Comparison of ENCODE assay signal across 1 cellular context in genomic region chr11:62678770-62679696, GRCh38.
TF ChIP-seq lines count a peak whose summit lies in the region.

TSS of gene UBXN1 (minus strand) at chr11:62679073. CDS start at chr11:62678923, 150 bp downstream.

TF ChIP-seq in HepG2, 621 proteins besides CTCF, POLR2A, EP300 and RAD21 (continued from another document and continues in another):
- peak; percentile 65; the same call in 1 of the 2 replicates for TF ChIP-seq POGZ (CRISPR knock-in tag; IDR thresholded peaks at IDR 0.05)
- no peak for TF ChIP-seq HNRNPK (IDR thresholded peaks at IDR 0.05; ENCODE audit: low read depth, low read length, poor library complexity, severe bottlenecking)
- TF ChIP-seq, protein P1, sequence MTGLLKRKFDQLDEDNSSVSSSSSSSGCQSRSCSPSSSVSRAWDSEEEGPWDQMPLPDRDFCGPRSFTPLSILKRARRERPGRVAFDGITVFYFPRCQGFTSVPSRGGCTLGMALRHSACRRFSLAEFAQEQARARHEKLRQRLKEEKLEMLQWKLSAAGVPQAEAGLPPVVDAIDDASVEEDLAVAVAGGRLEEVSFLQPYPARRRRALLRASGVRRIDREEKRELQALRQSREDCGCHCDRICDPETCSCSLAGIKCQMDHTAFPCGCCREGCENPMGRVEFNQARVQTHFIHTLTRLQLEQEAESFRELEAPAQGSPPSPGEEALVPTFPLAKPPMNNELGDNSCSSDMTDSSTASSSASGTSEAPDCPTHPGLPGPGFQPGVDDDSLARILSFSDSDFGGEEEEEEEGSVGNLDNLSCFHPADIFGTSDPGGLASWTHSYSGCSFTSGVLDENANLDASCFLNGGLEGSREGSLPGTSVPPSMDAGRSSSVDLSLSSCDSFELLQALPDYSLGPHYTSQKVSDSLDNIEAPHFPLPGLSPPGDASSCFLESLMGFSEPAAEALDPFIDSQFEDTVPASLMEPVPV (CRISPR knock-in tag; IDR thresholded peaks at IDR 0.05) = peak; percentile 40; the same call in 1 of the 2 replicates
- peak; percentile 22; the same call in 1 of the 2 replicates for TF ChIP-seq SP5 (CRISPR knock-in tag; IDR thresholded peaks at IDR 0.05; ENCODE audit: borderline replicate concordance, low read depth)
- peak; percentile 43; the same call in 1 of the 2 replicates for TF ChIP-seq NFYB (CRISPR knock-in tag; IDR thresholded peaks at IDR 0.05)
- peak; percentile 40; the same call in 1 of the 2 replicates for TF ChIP-seq ZBED4 (CRISPR knock-in tag; IDR thresholded peaks at IDR 0.05; ENCODE audit: borderline replicate concordance)
- TF ChIP-seq ZNF816 (CRISPR knock-in tag; IDR thresholded peaks at IDR 0.05; ENCODE audit: borderline replicate concordance) = no peak; the same call in 1 of the 2 replicates
- peak; percentile 60; the same call in 1 of the 2 replicates for TF ChIP-seq ZSCAN9 (CRISPR knock-in tag; IDR thresholded peaks at IDR 0.05; ENCODE audit: borderline replicate concordance)
- TF ChIP-seq SRSF4 (IDR thresholded peaks at IDR 0.05; ENCODE audit: low read depth, low read length, poor library complexity, severe bottlenecking) = no peak
- TF ChIP-seq, protein P2, sequence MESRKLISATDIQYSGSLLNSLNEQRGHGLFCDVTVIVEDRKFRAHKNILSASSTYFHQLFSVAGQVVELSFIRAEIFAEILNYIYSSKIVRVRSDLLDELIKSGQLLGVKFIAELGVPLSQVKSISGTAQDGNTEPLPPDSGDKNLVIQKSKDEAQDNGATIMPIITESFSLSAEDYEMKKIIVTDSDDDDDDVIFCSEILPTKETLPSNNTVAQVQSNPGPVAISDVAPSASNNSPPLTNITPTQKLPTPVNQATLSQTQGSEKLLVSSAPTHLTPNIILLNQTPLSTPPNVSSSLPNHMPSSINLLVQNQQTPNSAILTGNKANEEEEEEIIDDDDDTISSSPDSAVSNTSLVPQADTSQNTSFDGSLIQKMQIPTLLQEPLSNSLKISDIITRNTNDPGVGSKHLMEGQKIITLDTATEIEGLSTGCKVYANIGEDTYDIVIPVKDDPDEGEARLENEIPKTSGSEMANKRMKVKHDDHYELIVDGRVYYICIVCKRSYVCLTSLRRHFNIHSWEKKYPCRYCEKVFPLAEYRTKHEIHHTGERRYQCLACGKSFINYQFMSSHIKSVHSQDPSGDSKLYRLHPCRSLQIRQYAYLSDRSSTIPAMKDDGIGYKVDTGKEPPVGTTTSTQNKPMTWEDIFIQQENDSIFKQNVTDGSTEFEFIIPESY (CRISPR knock-in tag; IDR thresholded peaks at IDR 0.05) = peak; percentile 9; the same call in 1 of the 2 replicates
- peak; percentile 96 for TF ChIP-seq KDM5A (IDR thresholded peaks at IDR 0.05; ENCODE audit: borderline replicate concordance, low read length)
- no peak for TF ChIP-seq ISX (CRISPR knock-in tag; conservative IDR thresholded peaks at IDR 0.05)
- TF ChIP-seq, protein P3, sequence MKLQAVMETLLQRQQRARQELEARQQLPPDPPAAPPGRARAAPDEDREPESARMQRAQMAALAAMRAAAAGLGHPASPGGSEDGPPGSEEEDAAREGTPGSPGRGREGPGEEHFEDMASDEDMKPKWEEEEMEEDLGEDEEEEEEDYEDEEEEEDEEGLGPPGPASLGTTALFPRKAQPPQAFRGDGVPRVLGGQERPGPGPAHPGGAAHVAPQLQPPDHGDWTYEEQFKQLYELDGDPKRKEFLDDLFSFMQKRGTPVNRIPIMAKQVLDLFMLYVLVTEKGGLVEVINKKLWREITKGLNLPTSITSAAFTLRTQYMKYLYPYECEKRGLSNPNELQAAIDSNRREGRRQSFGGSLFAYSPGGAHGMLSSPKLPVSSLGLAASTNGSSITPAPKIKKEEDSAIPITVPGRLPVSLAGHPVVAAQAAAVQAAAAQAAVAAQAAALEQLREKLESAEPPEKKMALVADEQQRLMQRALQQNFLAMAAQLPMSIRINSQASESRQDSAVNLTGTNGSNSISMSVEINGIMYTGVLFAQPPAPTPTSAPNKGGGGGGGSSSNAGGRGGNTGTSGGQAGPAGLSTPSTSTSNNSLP (IDR thresholded peaks at IDR 0.05; ENCODE audit: low read depth, low read length) = no peak
- no peak for TF ChIP-seq ZNF234 (CRISPR knock-in tag; conservative IDR thresholded peaks at IDR 0.05)
- no peak for TF ChIP-seq ZNF800 (CRISPR knock-in tag; IDR thresholded peaks at IDR 0.05)
- no peak for TF ChIP-seq ARNT (IDR thresholded peaks at IDR 0.05)
- no peak for TF ChIP-seq ZNF629 (CRISPR knock-in tag; conservative IDR thresholded peaks at IDR 0.05)
- peak; percentile 75 for TF ChIP-seq JARID2 (CRISPR knock-in tag; IDR thresholded peaks at IDR 0.05; ENCODE audit: insufficient replicate concordance)
- TF ChIP-seq HIVEP1 (CRISPR knock-in tag; IDR thresholded peaks at IDR 0.05) = peak; percentile 90
- no peak for TF ChIP-seq GTF2F1 (IDR thresholded peaks at IDR 0.05; ENCODE audit: low read length)
- no peak for TF ChIP-seq HNRNPUL1 (IDR thresholded peaks at IDR 0.05; ENCODE audit: low read depth, low read length)
- no peak for TF ChIP-seq RNF219 (CRISPR knock-in tag; IDR thresholded peaks at IDR 0.05)
- TF ChIP-seq, protein P4, sequence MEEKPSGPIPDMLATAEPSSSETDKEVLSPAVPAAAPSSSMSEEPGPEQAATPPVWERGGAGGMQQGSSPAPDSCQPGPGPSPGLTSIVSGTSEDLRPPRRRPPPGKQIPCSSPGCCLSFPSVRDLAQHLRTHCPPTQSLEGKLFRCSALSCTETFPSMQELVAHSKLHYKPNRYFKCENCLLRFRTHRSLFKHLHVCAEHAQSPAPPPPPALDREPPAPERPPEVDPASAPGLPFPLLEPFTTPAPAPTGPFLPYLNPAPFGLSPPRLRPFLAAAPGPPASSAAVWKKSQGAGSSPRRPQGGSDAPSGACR (CRISPR knock-in tag; IDR thresholded peaks at IDR 0.05) = peak; percentile 71
- peak; percentile 90 for TF ChIP-seq GABPA (IDR thresholded peaks at IDR 0.05; ENCODE audit: low read depth, low read length)
- peak; percentile 97 for TF ChIP-seq GABPA (CRISPR knock-in tag; IDR thresholded peaks at IDR 0.05; ENCODE audit: low read depth)
- TF ChIP-seq CCAR2 (optimal IDR thresholded peaks at IDR 0.05; ENCODE audit: low read depth, low read length) = peak; percentile 36
- TF ChIP-seq ZNF33A (CRISPR knock-in tag; IDR thresholded peaks at IDR 0.05; ENCODE audit: borderline replicate concordance) = no peak
- peak; percentile 86 for TF ChIP-seq SALL1 (CRISPR knock-in tag; IDR thresholded peaks at IDR 0.05)
- no peak for TF ChIP-seq ZNF138 (CRISPR knock-in tag; IDR thresholded peaks at IDR 0.05; ENCODE audit: low read depth)
- no peak for TF ChIP-seq SP4 (CRISPR knock-in tag; IDR thresholded peaks at IDR 0.05)
- no peak for TF ChIP-seq SP140L (CRISPR knock-in tag; IDR thresholded peaks at IDR 0.05; ENCODE audit: borderline replicate concordance)
- TF ChIP-seq CREBL2 (CRISPR knock-in tag; IDR thresholded peaks at IDR 0.05; ENCODE audit: borderline replicate concordance) = 0 out of 2 replicates have a peak, but pooled peaks have one; percentile 33
- TF ChIP-seq SOX13 (IDR thresholded peaks at IDR 0.05) = no peak
- no peak for TF ChIP-seq SOX13 (CRISPR knock-in tag; conservative IDR thresholded peaks at IDR 0.05 in 1 of 2, IDR thresholded peaks at IDR 0.05 in 1 of 2)
- TF ChIP-seq PPARG (CRISPR knock-in tag; conservative IDR thresholded peaks at IDR 0.05) = peak; percentile 54
- no peak for TF ChIP-seq ZEB1 (IDR thresholded peaks at IDR 0.05; ENCODE audit: insufficient replicate concordance, low read depth)
- TF ChIP-seq HMGA1 (CRISPR knock-in tag; conservative IDR thresholded peaks at IDR 0.05) = no peak
- no peak for TF ChIP-seq SATB2 (CRISPR knock-in tag; IDR thresholded peaks at IDR 0.05)
- TF ChIP-seq, protein P5, sequence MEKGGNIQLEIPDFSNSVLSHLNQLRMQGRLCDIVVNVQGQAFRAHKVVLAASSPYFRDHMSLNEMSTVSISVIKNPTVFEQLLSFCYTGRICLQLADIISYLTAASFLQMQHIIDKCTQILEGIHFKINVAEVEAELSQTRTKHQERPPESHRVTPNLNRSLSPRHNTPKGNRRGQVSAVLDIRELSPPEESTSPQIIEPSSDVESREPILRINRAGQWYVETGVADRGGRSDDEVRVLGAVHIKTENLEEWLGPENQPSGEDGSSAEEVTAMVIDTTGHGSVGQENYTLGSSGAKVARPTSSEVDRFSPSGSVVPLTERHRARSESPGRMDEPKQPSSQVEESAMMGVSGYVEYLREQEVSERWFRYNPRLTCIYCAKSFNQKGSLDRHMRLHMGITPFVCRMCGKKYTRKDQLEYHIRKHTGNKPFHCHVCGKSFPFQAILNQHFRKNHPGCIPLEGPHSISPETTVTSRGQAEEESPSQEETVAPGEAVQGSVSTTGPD (CRISPR knock-in tag; IDR thresholded peaks at IDR 0.05) = no peak; the same call in 1 of the 2 replicates
- peak; percentile 82 for TF ChIP-seq KDM5B (CRISPR knock-in tag; IDR thresholded peaks at IDR 0.05; ENCODE audit: borderline replicate concordance)
- TF ChIP-seq TBX2 (CRISPR knock-in tag; IDR thresholded peaks at IDR 0.05; ENCODE audit: borderline replicate concordance) = peak; percentile 49
- peak; percentile 22; the same call in 1 of the 2 replicates for TF ChIP-seq ZNF678 (CRISPR knock-in tag; IDR thresholded peaks at IDR 0.05)
- TF ChIP-seq RBM39 (IDR thresholded peaks at IDR 0.05; ENCODE audit: low read depth, low read length, poor library complexity, severe bottlenecking) = peak; percentile 23
- TF ChIP-seq BRF2 (CRISPR knock-in tag; IDR thresholded peaks at IDR 0.05) = 0 out of 2 replicates have a peak, but pooled peaks have one; percentile 71
- TF ChIP-seq ZNF512 (CRISPR knock-in tag; IDR thresholded peaks at IDR 0.05) = no peak
